Comparison of ENCODE assay signal across 12 cellular contexts in genomic region chr6:157962601-157963084, GRCh38. TPM values are rescaled to one million over a fixed set of nuclear protein-coding genes. Genes with fewer than 3 reads are reported as not detected.
A peak's percentile ranks its signal among the peaks of the same experiment; 100 is the strongest.
DNase-seq lines count a peak whose midpoint lies in the region; ATAC-seq and TF ChIP-seq lines count a peak whose summit lies in the region.
"Had no signal": no experiment of that assay in that cellular context is flagged by ENCODE, and none has a peak within 500 bp of the region (broad histone marks: within the 10 kb centered on the region; RNA-seq: fewer than 3 reads in every experiment).

No MANE protein-coding gene starts in this region.

- no peaks in the 10 kb centered on the region for H3K27me3 ChIP-seq in BE2C
- H3K27me3 ChIP-seq: body of pancreas had no signal

- no peak overlapping the region for H3K4me3 ChIP-seq in fibroblast of the aortic adventitia (ENCODE audit: low read depth, low read length)
- no peak overlapping the region for H3K4me3 ChIP-seq in BE2C (ENCODE audit: low read depth, low read length)
- H3K4me3 ChIP-seq: body of pancreas had no signal

- ATAC-seq in activated naive CD4-positive, alpha-beta T cell treated with anti-CD3 and anti-CD28 coated beads, Interleukin-2, amount 50 U/mL, for 72 hours, result peak; percentile 85 to 92
- ATAC-seq in GM21576 (IDR thresholded peaks at IDR 0.05; ENCODE audit: unreplicated experiment), result no peak
- ATAC-seq: body of pancreas had no signal

- no peaks in the 10 kb centered on the region for H3K4me1 ChIP-seq in BE2C
- H3K4me1 ChIP-seq: body of pancreas had no signal

- peak overlapping the region; percentile 89 for H3K27ac ChIP-seq in KOPT-K1 (ENCODE audit: low read depth, low read length, poor library complexity, severe bottlenecking)
- H3K27ac ChIP-seq: body of pancreas had no signal

- DNase-seq in AML-193 (lab: John Stamatoyannopoulos, UW) (peak; percentile 46 to 53), fibroblast of the aortic adventitia (ENCODE audit: low read depth) (peak; percentile 32), NCI-H526 (lab: John Stamatoyannopoulos, UW) (no peak), BE2C (no peak), anterior cingulate cortex (lab: John Stamatoyannopoulos, UW) (no peak)
- peak in 1 of 2 donors; percentile 56 for DNase-seq in activated naive CD4-positive, alpha-beta T cell treated with anti-CD3 and anti-CD28 coated beads, Interleukin-2, amount 50 U/mL, for 72 hours (ENCODE audit: low spot score in 2 of 2)
- DNase-seq: C1 segment of cervical spinal cord; midbrain; NK-92 treated with Interleukin-12 subunit alpha and Interleukin-12 subunit beta, amount 100 ng/mL, for 24 hours had no signal

- H3K9me3 ChIP-seq in KOPT-K1 (ENCODE audit: insufficient read depth, low read length, poor library complexity, severe bottlenecking), result peaks cover 25% of the 10 kb centered on the region
- H3K9me3 ChIP-seq in BE2C, result peaks cover 5% of the 10 kb centered on the region
- H3K9me3 ChIP-seq: body of pancreas had no signal

- TF ChIP-seq CTCF in fibroblast of the aortic adventitia (IDR thresholded peaks at IDR 0.05; ENCODE audit: insufficient read depth, low read length) (no peak), BE2C (IDR thresholded peaks at IDR 0.05; ENCODE audit: low read depth, low read length) (no peak)

- H3K36me3 Mint-ChIP-seq in activated naive CD4-positive, alpha-beta T cell treated with anti-CD3 and anti-CD28 coated beads, Interleukin-2, amount 50 U/mL, for 72 hours, result peaks cover 17 to 53% of the 10 kb centered on the region in 2 donors

- H3K36me3 ChIP-seq in KOPT-K1 (ENCODE audit: insufficient read depth, low read length), result no peaks in the 10 kb centered on the region
- no peaks in the 10 kb centered on the region for H3K36me3 ChIP-seq in BE2C

- H3K27ac Mint-ChIP-seq in activated naive CD4-positive, alpha-beta T cell treated with anti-CD3 and anti-CD28 coated beads, Interleukin-2, amount 50 U/mL, for 72 hours, result peak overlapping the region; percentile 93 to 94

- H3K9me3 Mint-ChIP-seq in activated naive CD4-positive, alpha-beta T cell treated with anti-CD3 and anti-CD28 coated beads, Interleukin-2, amount 50 U/mL, for 72 hours, result peaks cover 14 to 40% of the 10 kb centered on the region in 2 donors

RNA-seq across cellular contexts. Expression of gene SYNJ2, which starts 19.0 kb away (rescaled TPM):
- 10 to 100 TPM; 31.6 to 51.7 TPM for total RNA-seq in activated naive CD4-positive, alpha-beta T cell treated with anti-CD3 and anti-CD28 coated beads, Interleukin-2, amount 50 U/mL, for 72 hours
- 15.2 and 73.6 TPM in 2 replicates for total RNA-seq in fibroblast of the aortic adventitia (ENCODE audit: low replicate concordance)
- 9.9 TPM for polyA plus RNA-seq in BE2C (2012; ENCODE audit: insufficient read depth, insufficient read length, low read depth)

Comparison
In these comparisons a context has a peak if more than half of its experiments do, and no peak if none do; other contexts are left out.
1. DNase-seq: peak in AML-193 (2 of 2) and fibroblast of the aortic adventitia (single experiment); none in NCI-H526 (0 of 2), BE2C (single experiment) and anterior cingulate cortex (0 of 58).